8 cellular contexts compared by ENCODE assay signal in genomic region chr3:185176756-185177359, GRCh38.
DNase-seq lines count a peak whose midpoint lies in the region; ATAC-seq and TF ChIP-seq lines count a peak whose summit lies in the region.
"Had no signal": no experiment of that assay in that cellular context is flagged by ENCODE, and none has a peak within 500 bp of the region (broad histone marks: within the 10 kb centered on the region; RNA-seq: fewer than 3 reads in every experiment).

No MANE protein-coding gene starts in this region.

- no peak overlapping the region for H3K4me3 ChIP-seq in coronary artery
- H3K4me3 ChIP-seq: skin epidermis had no signal

- peak; percentile 50 for TF ChIP-seq CTCF in coronary artery (IDR thresholded peaks at IDR 0.05)

- ATAC-seq in GM18870 (IDR thresholded peaks at IDR 0.05; ENCODE audit: unreplicated experiment) (no peak), GM19395 (IDR thresholded peaks at IDR 0.05; ENCODE audit: unreplicated experiment) (no peak)

- H3K27ac ChIP-seq in coronary artery: no peak overlapping the region
- H3K27ac ChIP-seq: skin epidermis had no signal

- peak; percentile 22 for DNase-seq in DMS153 treated with DMSO at 0.1 percent for 48 hours (lab: John Stamatoyannopoulos, UW; ENCODE audit: unreplicated experiment)
- DNase-seq in HK-2 (ENCODE audit: unreplicated experiment): peak; percentile 35
- peak; percentile 61 for DNase-seq in OCI-M1 (lab: John Stamatoyannopoulos, UW)
- DNase-seq in coronary artery (ENCODE audit: low spot score): no peak
- peak; percentile 57 for DNase-seq in midbrain (lab: John Stamatoyannopoulos, UW)
